ENCODE assay signal across 22 cellular contexts in the genomic region with DNA sequence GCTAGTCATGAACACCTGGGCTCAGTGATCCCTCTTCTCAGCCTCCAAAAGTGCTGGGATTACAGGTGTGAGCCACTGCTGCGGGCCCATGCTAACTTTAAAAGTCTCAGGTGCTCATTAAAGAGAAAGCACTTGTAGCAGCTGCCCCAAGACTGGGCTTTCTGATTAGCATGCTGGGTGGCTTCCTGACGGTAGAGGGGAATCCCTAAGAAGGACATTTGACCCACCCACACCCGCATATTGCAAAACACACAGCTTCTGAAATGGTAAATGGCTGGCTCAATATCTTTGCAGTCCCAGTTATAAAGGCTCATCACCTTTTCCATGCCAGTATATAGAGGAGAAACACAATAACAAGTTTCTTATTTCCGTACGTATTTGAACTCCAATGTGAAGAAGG. TPM values are rescaled to one million over a fixed set of nuclear protein-coding genes. Genes with fewer than 3 reads are reported as not detected.
DNase-seq lines count a peak whose midpoint lies in the region; ATAC-seq and TF ChIP-seq lines count a peak whose summit lies in the region.
"Had no signal": no experiment of that assay in that cellular context is flagged by ENCODE, and none has a peak within 500 bp of the region (broad histone marks: within the 10 kb centered on the region; RNA-seq: fewer than 3 reads in every experiment).

No MANE protein-coding gene starts in this region.

- H2AFZ ChIP-seq in MM.1S (ENCODE audit: low read length): no peak overlapping the region

- CTCF ChIA-PET in GM10248 (lab: Yijun Ruan, JAX): interaction anchor here (1.0 to 1.4 kb wide), 2 partner anchors 27 to 406 kb away, joined by 3 to 4 read pairs; no protein-coding TSS in a partner anchor

- H3K9ac ChIP-seq in MM.1S (ENCODE audit: low read length): no peak overlapping the region

- in situ Hi-C loops in G401 (cut with HindIII; ENCODE audit: low sequenced_read_pairs): no loop called here

- no peak overlapping the region for H3K27ac ChIP-seq in MM.1S (ENCODE audit: low read length)
- H3K27ac ChIP-seq: HL-60, Peyer's patch had no signal

- DNase-seq in GM10248 (ENCODE audit: extremely low spot score) (peak; percentile 32), GM20000 (ENCODE audit: low spot score) (peak; percentile 44), MM.1S (peak; percentile 31), choroid plexus epithelial cell (ENCODE audit: low read depth) (peak; percentile 10), G401 (ENCODE audit: low spot score) (no peak), DMS 273 (lab: John Stamatoyannopoulos, UW; ENCODE audit: unreplicated experiment) (no peak), D341Med (ENCODE audit: low spot score) (no peak)
- DNase-seq: CD4-positive, CD25-positive, alpha-beta regulatory T cell; GDM1; Karpas-422; NCI-H1417; NCI-H1694; NCI-H2029 treated with DMSO at 0.1 percent for 48 hours; NCI-H446 treated with DMSO at 0.1 percent for 48 hours; NCI-H526; OCI-M1; Peyer's patch; SHP77 treated with DMSO at 0.1 percent for 48 hours had no signal

- H3K79me2 ChIP-seq in MM.1S (ENCODE audit: low read length): no peaks in the 10 kb centered on the region

- POLR2A ChIA-PET in GM10248 (lab: Yijun Ruan, JAX): interaction anchor here (0.6 kb wide), 1 partner anchor 13 kb away, joined by 3 read pairs; no protein-coding TSS in a partner anchor

- no peaks in the 10 kb centered on the region for H4K20me1 ChIP-seq in MM.1S (ENCODE audit: insufficient read depth, low read length)

- no peaks in the 10 kb centered on the region for H3K4me1 ChIP-seq in MM.1S (ENCODE audit: low read length)
- H3K4me1 ChIP-seq: Peyer's patch had no signal

- TF ChIP-seq CTCF in GM10248 (IDR thresholded peaks at IDR 0.05; ENCODE audit: control extremely low read depth, extremely low read depth, low read depth, missing control alignments) (no peak), GM20000 (IDR thresholded peaks at IDR 0.05; ENCODE audit: extremely low read depth, missing control alignments) (no peak), MM.1S (IDR thresholded peaks at IDR 0.05; ENCODE audit: low read length) (no peak), choroid plexus epithelial cell (conservative IDR thresholded peaks at IDR 0.05; ENCODE audit: low read depth, low read length) (no peak)

- no peak overlapping the region for H3K4me3 ChIP-seq in MM.1S (ENCODE audit: low read length)
- no peak overlapping the region for H3K4me3 ChIP-seq in choroid plexus epithelial cell (ENCODE audit: low read depth, low read length)
- H3K4me3 ChIP-seq: Peyer's patch had no signal

- no peaks in the 10 kb centered on the region for H3K27me3 ChIP-seq in MM.1S (replicated peaks; ENCODE audit: insufficient read depth, low read length)
- H3K27me3 ChIP-seq: Peyer's patch had no signal

- H3K9me2 ChIP-seq in MM.1S (replicated peaks; ENCODE audit: insufficient read depth, low read length): no peaks in the 10 kb centered on the region

- H3K36me3 ChIP-seq in MM.1S (replicated peaks; ENCODE audit: insufficient read depth, low read length): no peaks in the 10 kb centered on the region
- H3K36me3 ChIP-seq: Peyer's patch had no signal

- H3K4me2 ChIP-seq in MM.1S (ENCODE audit: low read depth, low read length): no peak overlapping the region

- H3K9me3 ChIP-seq in MM.1S (replicated peaks; ENCODE audit: insufficient read depth, low read length): no peaks in the 10 kb centered on the region
- H3K9me3 ChIP-seq: Peyer's patch had no signal

- no peaks in the 10 kb centered on the region for H3F3A ChIP-seq in MM.1S (ENCODE audit: insufficient read depth, low read length)

- no peak for ATAC-seq in GM18519 (IDR thresholded peaks at IDR 0.05; ENCODE audit: low FRiP score, unreplicated experiment)
- ATAC-seq: HCT116, HepG2 had no signal

RNA-seq across cellular contexts. Expression of a gene that starts 19.3 kb away (rescaled TPM):
- 7.5 and 8.0 TPM in 2 replicates for total RNA-seq in G401 (2014; rRNA removed; shearing (Covaris generic))

Comparison
In these comparisons a context has a peak if more than half of its experiments do, and no peak if none do; other contexts are left out.
1. DNase-seq: peak in GM10248 (single experiment), GM20000 (single experiment), MM.1S (single experiment) and choroid plexus epithelial cell (single experiment); none in G401 (single experiment), DMS 273 (single experiment) and D341Med (single experiment).